ENCODE assay signal across 13 cellular contexts in the genomic region with DNA sequence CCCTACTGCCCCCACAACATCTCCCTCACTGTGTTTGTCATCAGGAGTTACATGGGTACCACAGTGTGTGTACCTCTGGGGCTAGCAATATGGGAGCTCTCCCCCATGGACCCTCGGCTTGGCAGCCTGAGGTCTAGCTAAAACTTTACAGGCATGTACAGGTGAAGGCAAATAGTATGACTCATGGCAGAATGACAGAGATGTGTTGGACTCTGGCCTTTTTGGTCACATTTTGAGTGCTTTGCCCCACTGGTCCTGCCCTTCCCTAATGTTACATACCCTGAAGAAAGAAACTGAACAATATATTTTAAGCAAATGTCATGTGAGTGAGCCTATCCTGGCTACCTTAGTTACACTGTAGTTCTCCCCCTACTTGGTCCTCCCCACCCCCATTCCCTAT.
DNase-seq lines count a peak whose midpoint lies in the region; ATAC-seq and TF ChIP-seq lines count a peak whose summit lies in the region.
"Had no signal": no experiment of that assay in that cellular context is flagged by ENCODE, and none has a peak within 500 bp of the region (broad histone marks: within the 10 kb centered on the region; RNA-seq: fewer than 3 reads in every experiment).

No MANE protein-coding gene starts in this region.

- no peak for TF ChIP-seq EP300 in esophagus muscularis mucosa (IDR thresholded peaks at IDR 0.05)

- H3K27me3 ChIP-seq in esophagus muscularis mucosa (no peaks in the 10 kb centered on the region), adrenal gland (no peaks in the 10 kb centered on the region)

- DNase-seq in DMS53 (lab: John Stamatoyannopoulos, UW) (peak; percentile 56), esophagus muscularis mucosa (ENCODE audit: extremely low spot score) (peak; percentile 68), mucosa of descending colon (no peak), foreskin melanocyte (no peak), adrenal gland (no peak), LoVo (ENCODE audit: low spot score) (no peak)
- DNase-seq in stimulated activated CD4-positive, alpha-beta T cell treated with anti-CD3 and anti-CD28 coated beads, Interleukin-15, amount 100 ng/mL, for 24 hours = no peak
- DNase-seq: C1 segment of cervical spinal cord; CD4-positive, alpha-beta T cell; DND-41; GDM1; HFFc6 had no signal

- peaks cover 0 to 18% (median 0%) of the 10 kb centered on the region in 4 donors for H3K4me1 ChIP-seq in esophagus muscularis mucosa
- no peaks in the 10 kb centered on the region for H3K4me1 ChIP-seq in mucosa of descending colon (ENCODE audit: low read depth)
- H3K4me1 ChIP-seq in adrenal gland (replicated peaks in 1 of 2) = no peaks in the 10 kb centered on the region
- H3K4me1 ChIP-seq: HAP-1 had no signal

- H3K4me3 ChIP-seq in esophagus muscularis mucosa = no peak overlapping the region
- H3K4me3 ChIP-seq in mucosa of descending colon = no peak overlapping the region
- H3K4me3 ChIP-seq in adrenal gland = no peak overlapping the region
- H3K4me3 ChIP-seq: HAP-1 had no signal

- intact Hi-C loops in esophagus muscularis mucosa (cut with DNase I) = no loop called here
- intact Hi-C loops in mucosa of descending colon (cut with DNase I, micrococcal nuclease) = no loop called here
- intact Hi-C loops in adrenal gland (cut with DNase I) = no loop called here

- TF ChIP-seq CTCF in esophagus muscularis mucosa (IDR thresholded peaks at IDR 0.05) (no peak), mucosa of descending colon (IDR thresholded peaks at IDR 0.05) (no peak), adrenal gland (IDR thresholded peaks at IDR 0.05) (no peak)

- 100% methylated on average over 1 of the region's 1 CpG for WGBS in esophagus muscularis mucosa
- 67 to 100% (median 74%) methylated on average over 1 of the region's 1 CpG for WGBS in adrenal gland, 4 donors

- ATAC-seq in mucosa of descending colon = peak; percentile 86

- no peak for TF ChIP-seq POLR2A in esophagus muscularis mucosa (IDR thresholded peaks at IDR 0.05; ENCODE audit: low read depth)
- TF ChIP-seq POLR2A in adrenal gland (IDR thresholded peaks at IDR 0.05) = no peak

- H3K9me3 ChIP-seq in esophagus muscularis mucosa (no peaks in the 10 kb centered on the region), mucosa of descending colon (no peaks in the 10 kb centered on the region), adrenal gland (replicated peaks in 1 of 3) (no peaks in the 10 kb centered on the region)
- H3K9me3 ChIP-seq: HAP-1 had no signal

- H3K36me3 ChIP-seq in esophagus muscularis mucosa (no peaks in the 10 kb centered on the region), mucosa of descending colon (ENCODE audit: low read depth) (no peaks in the 10 kb centered on the region), adrenal gland (replicated peaks in 1 of 2) (no peaks in the 10 kb centered on the region)
- H3K36me3 ChIP-seq: HAP-1 had no signal

- H3K27ac ChIP-seq in esophagus muscularis mucosa (replicated peaks in 1 of 4) (no peak overlapping the region), adrenal gland (no peak overlapping the region)

Comparison
In these comparisons a context has a peak if more than half of its experiments do, and no peak if none do; other contexts are left out.
1. DNase-seq: peak in DMS53 (single experiment) and esophagus muscularis mucosa (single experiment); none in mucosa of descending colon (0 of 3), foreskin melanocyte (single experiment), adrenal gland (0 of 7), LoVo (single experiment) and stimulated activated CD4-positive, alpha-beta T cell treated with anti-CD3 and anti-CD28 coated beads, Interleukin-15, amount 100 ng/mL, for 24 hours (single experiment).